Comparison of ENCODE assay signal across 14 cellular contexts in the genomic region with DNA sequence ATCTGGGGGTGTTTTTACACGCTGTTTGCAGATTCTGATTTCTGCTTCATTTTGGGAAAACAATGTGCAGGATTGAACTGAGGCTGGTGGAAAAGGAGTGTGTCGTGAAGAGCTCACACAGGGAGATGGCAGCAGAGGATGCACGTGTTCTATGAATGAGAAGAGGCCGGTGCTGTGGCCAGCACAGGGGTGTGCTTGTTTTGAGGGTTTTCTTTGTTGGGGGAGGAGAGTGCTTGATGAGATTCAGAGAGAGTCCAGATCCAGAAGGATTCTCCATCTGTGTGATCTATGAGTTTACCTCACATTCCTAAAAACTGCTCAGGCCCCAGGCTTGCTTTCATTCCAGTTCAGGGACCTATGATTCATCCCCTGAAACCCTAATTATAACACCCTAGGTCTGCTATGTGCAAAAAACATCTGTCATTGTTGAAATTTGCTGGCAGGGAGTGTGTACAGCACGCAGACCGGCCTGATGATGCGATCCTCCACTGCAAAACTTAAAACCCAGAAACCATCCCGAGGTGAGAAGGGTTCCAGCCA. TPM values are rescaled to one million over a fixed set of nuclear protein-coding genes. Genes with fewer than 3 reads are reported as not detected.
DNase-seq lines count a peak whose midpoint lies in the region; ATAC-seq, FAIRE-seq and TF ChIP-seq lines count a peak whose summit lies in the region.
"Had no signal": no experiment of that assay in that cellular context is flagged by ENCODE, and none has a peak within 500 bp of the region (broad histone marks: within the 10 kb centered on the region; RNA-seq: fewer than 3 reads in every experiment).

No MANE protein-coding gene starts in this region.

- no peak for TF ChIP-seq POLR2A in H54 (IDR thresholded peaks at IDR 0.05; ENCODE audit: low read depth, low read length)

- no peak for ATAC-seq in stimulated activated naive CD8-positive, alpha-beta T cell treated with anti-CD3 and anti-CD28 coated beads, Interleukin-15, amount 100 ng/mL, for 72 hours

- H3K27ac Mint-ChIP-seq in stimulated activated naive CD8-positive, alpha-beta T cell treated with anti-CD3 and anti-CD28 coated beads, Interleukin-15, amount 100 ng/mL, for 72 hours, result no peak overlapping the region

- DNase-seq in A172 (ENCODE audit: low spot score), result peak; percentile 80
- DNase-seq in H54 (ENCODE audit: insufficient read length, low spot score), result peak; percentile 38
- DNase-seq in RPMI7951 (ENCODE audit: low read depth), result peak; percentile 85
- peak; percentile 72 for DNase-seq in glomerular visceral epithelial cell (ENCODE audit: extremely low spot score)
- DNase-seq in stimulated activated naive CD8-positive, alpha-beta T cell treated with anti-CD3 and anti-CD28 coated beads, Interleukin-15, amount 100 ng/mL, for 72 hours, result no peak
- DNase-seq in NCI-H82 treated with DMSO at 0.1 percent for 48 hours (lab: John Stamatoyannopoulos, UW; ENCODE audit: unreplicated experiment), result no peak
- no peak for DNase-seq in activated effector memory CD4-positive, alpha-beta T cell treated with Interleukin-2 at 50 U/mL for 16 hours
- DNase-seq in germinal center (ENCODE audit: low spot score), result no peak
- DNase-seq: AML-193; NCI-H187 treated with DMSO at 0.1 percent for 48 hours; OCI-M1; stimulated activated CD4-positive, alpha-beta T cell treated with anti-CD3 and anti-CD28 coated beads, Interleukin-12 subunit alpha, Interleukin-12 subunit beta, amount 100 ng/mL, for 4 hours; uterus had no signal

- peak; percentile 98 for FAIRE-seq in H54 (lab: Jason Lieb, UNC)

- H3K4me3 Mint-ChIP-seq in stimulated activated naive CD8-positive, alpha-beta T cell treated with anti-CD3 and anti-CD28 coated beads, Interleukin-15, amount 100 ng/mL, for 72 hours, result no peak overlapping the region
- H3K4me3 Mint-ChIP-seq: nephron had no signal

- peaks cover 2 to 5% of the 10 kb centered on the region in 2 donors for H3K9me3 Mint-ChIP-seq in stimulated activated naive CD8-positive, alpha-beta T cell treated with anti-CD3 and anti-CD28 coated beads, Interleukin-15, amount 100 ng/mL, for 72 hours

- no peaks in the 10 kb centered on the region for H3K4me1 Mint-ChIP-seq in stimulated activated naive CD8-positive, alpha-beta T cell treated with anti-CD3 and anti-CD28 coated beads, Interleukin-15, amount 100 ng/mL, for 72 hours

- H3K27me3 Mint-ChIP-seq in stimulated activated naive CD8-positive, alpha-beta T cell treated with anti-CD3 and anti-CD28 coated beads, Interleukin-15, amount 100 ng/mL, for 72 hours, result no peaks in the 10 kb centered on the region

RNA-seq across cellular contexts. Expression of a gene that starts 12.1 kb away (rescaled TPM):
- 0.31 and 1.0 TPM in 2 replicates for total RNA-seq in A172 (2014; rRNA removed; shearing (Covaris generic))
- total RNA-seq in RPMI7951 (2014; rRNA removed; shearing (Covaris generic)), result 4.2 and 4.3 TPM in 2 replicates

Comparison
In these comparisons a context has a peak if more than half of its experiments do, and no peak if none do; other contexts are left out.
1. DNase-seq: peak in A172 (single experiment), H54 (single experiment), RPMI7951 (single experiment) and glomerular visceral epithelial cell (single experiment); none in stimulated activated naive CD8-positive, alpha-beta T cell treated with anti-CD3 and anti-CD28 coated beads, Interleukin-15, amount 100 ng/mL, for 72 hours (0 of 2), NCI-H82 treated with DMSO at 0.1 percent for 48 hours (single experiment), activated effector memory CD4-positive, alpha-beta T cell treated with Interleukin-2 at 50 U/mL for 16 hours (single experiment) and germinal center (single experiment).